In the genomic region with DNA sequence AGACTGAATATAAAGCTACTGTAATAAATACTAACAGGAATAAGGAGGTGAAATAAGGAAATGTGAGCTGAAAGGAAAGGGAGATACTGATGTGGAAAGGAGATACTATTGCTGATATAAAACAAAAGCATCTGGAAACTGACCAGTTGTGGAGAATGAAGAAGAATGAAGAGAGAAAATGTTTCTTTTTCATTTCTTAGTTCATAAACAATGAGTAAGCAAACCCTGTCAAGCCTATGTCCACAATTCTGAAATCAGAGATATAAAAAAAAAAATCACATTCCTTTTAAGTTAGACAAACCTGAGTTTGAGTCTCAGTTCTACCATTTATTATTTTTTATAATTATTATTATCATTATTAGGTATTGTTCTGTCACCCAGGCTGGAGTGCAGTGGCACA, we compare ENCODE assay signal across 23 cellular contexts.
DNase-seq lines count a peak whose midpoint lies in the region; ATAC-seq and TF ChIP-seq lines count a peak whose summit lies in the region.
"Had no signal": no experiment of that assay in that cellular context is flagged by ENCODE, and none has a peak within 500 bp of the region (broad histone marks: within the 10 kb centered on the region; RNA-seq: fewer than 3 reads in every experiment).

No MANE protein-coding gene starts in this region.

- H2BK5ac ChIP-seq in mesendoderm (ENCODE audit: low read length) = no peak overlapping the region

- H3K9ac ChIP-seq in mesendoderm (ENCODE audit: low read length) = no peak overlapping the region

- no peak overlapping the region for H4K5ac ChIP-seq in mesendoderm (ENCODE audit: low read length)

- H2BK120ac ChIP-seq in mesendoderm (ENCODE audit: low read depth, low read length) = no peak overlapping the region

- no peak overlapping the region for H3K56ac ChIP-seq in mesendoderm (ENCODE audit: low read length)

- intact Hi-C loops in Panc1 (cut with micrococcal nuclease; ENCODE audit: unreplicated experiment) (no loop called here), tibial artery (cut with DNase I; ENCODE audit: low total_unique reads) (no loop called here), aorta (cut with DNase I) (no loop called here)

- CTCF ChIA-PET in Panc1 (lab: Charles Lee) = interaction anchor here (0.7 kb wide), 1 partner anchor 21 kb away, joined by 5 read pairs; no protein-coding TSS in a partner anchor

- H3K79me2 ChIP-seq in mesendoderm (ENCODE audit: control insufficient read depth, insufficient read depth, low read length) = no peaks in the 10 kb centered on the region

- no peak overlapping the region for H3K23ac ChIP-seq in mesendoderm (ENCODE audit: low read length)

- H3K4ac ChIP-seq in mesendoderm (ENCODE audit: low read depth, low read length) = no peak overlapping the region

- no peak overlapping the region for H2AK5ac ChIP-seq in mesendoderm (ENCODE audit: low read length)

- H3K9me3 ChIP-seq in Panc1 (ENCODE audit: control insufficient read depth, insufficient read depth, low read depth, low read length) (peaks cover 30% of the 10 kb centered on the region), tibial artery (no peaks in the 10 kb centered on the region), aorta (ENCODE audit: control insufficient read depth, low read length) (no peaks in the 10 kb centered on the region)
- H3K9me3 ChIP-seq: esophagus muscularis mucosa, sigmoid colon, upper lobe of left lung had no signal

- ATAC-seq in Panc1 = no peak
- no peak for ATAC-seq in aorta (ENCODE audit: low FRiP score)
- ATAC-seq: left lobe of liver, Right ventricle myocardium inferior had no signal

- H3K27me3 ChIP-seq in Panc1 (ENCODE audit: control insufficient read depth, insufficient read depth, low read length) (no peaks in the 10 kb centered on the region), mesendoderm (ENCODE audit: insufficient read depth, low read length, poor library complexity) (no peaks in the 10 kb centered on the region), tibial artery (no peaks in the 10 kb centered on the region), aorta (ENCODE audit: control insufficient read depth in 1 of 2, insufficient read depth in 2 of 2, low read length in 1 of 2) (no peaks in the 10 kb centered on the region)
- H3K27me3 ChIP-seq: esophagus muscularis mucosa, sigmoid colon, upper lobe of left lung had no signal

- H2BK15ac ChIP-seq in mesendoderm (replicated peaks; ENCODE audit: low read depth) = no peak overlapping the region

- TF ChIP-seq CTCF in Panc1 (IDR thresholded peaks at IDR 0.05) (no peak), epithelial cell of esophagus (IDR thresholded peaks at IDR 0.05; ENCODE audit: insufficient read depth, low read depth, low read length, missing control alignments) (no peak), tibial artery (IDR thresholded peaks at IDR 0.05) (no peak)

- no peak overlapping the region for H4K8ac ChIP-seq in mesendoderm (ENCODE audit: low read depth, low read length)

- in situ Hi-C loops in Panc1 (cut with HindIII; ENCODE audit: low pct_unique_long_range_greater_than_20kb, low sequenced_read_pairs) = no loop called here

- no peak overlapping the region for H3K4me3 ChIP-seq in Panc1 (ENCODE audit: low read depth in 2 of 2, low read length in 2 of 2)
- H3K4me3 ChIP-seq in epithelial cell of esophagus (ENCODE audit: low read length) = no peak overlapping the region
- no peak overlapping the region for H3K4me3 ChIP-seq in mesendoderm (ENCODE audit: low read length)
- H3K4me3 ChIP-seq in tibial artery = no peak overlapping the region
- H3K4me3 ChIP-seq in aorta (ENCODE audit: low read length in 2 of 2) = no peak overlapping the region
- H3K4me3 ChIP-seq: esophagus muscularis mucosa, sigmoid colon, upper lobe of left lung had no signal

- H3K36me3 ChIP-seq in Panc1 (ENCODE audit: control insufficient read depth, insufficient read depth, low read length) (no peaks in the 10 kb centered on the region), mesendoderm (ENCODE audit: control insufficient read depth, insufficient read depth, low read length) (no peaks in the 10 kb centered on the region), tibial artery (no peaks in the 10 kb centered on the region), aorta (ENCODE audit: control insufficient read depth in 1 of 2, insufficient read depth in 2 of 2, low read length in 1 of 2) (no peaks in the 10 kb centered on the region)
- H3K36me3 ChIP-seq: esophagus muscularis mucosa, sigmoid colon, upper lobe of left lung had no signal

- no TSS peak for BruUV-seq in Panc1 (replicated peaks; lab: Mats Ljungman, UMichigan)

- H3K4me1 ChIP-seq in Panc1 (ENCODE audit: control insufficient read depth, insufficient read depth, low read length) (peaks cover 41% of the 10 kb centered on the region), mesendoderm (ENCODE audit: control insufficient read depth, low read depth, low read length) (peaks cover 8% of the 10 kb centered on the region), tibial artery (peaks cover 0 to 15% (median 3%) of the 10 kb centered on the region in 4 donors), aorta (ENCODE audit: control insufficient read depth in 1 of 2, insufficient read depth in 2 of 2, low read length in 2 of 2) (no peaks in the 10 kb centered on the region)
- H3K4me1 ChIP-seq: sigmoid colon, upper lobe of left lung had no signal

- H3K4me2 ChIP-seq in mesendoderm (ENCODE audit: low read length) = no peak overlapping the region

- POLR2A ChIA-PET in Panc1 (lab: Charles Lee) = no interaction called here

- H3K27ac ChIP-seq in Panc1 (ENCODE audit: low read length) (0 out of 2 replicates have a peak overlapping the region, but pooled peaks have one; percentile 18), mesendoderm (ENCODE audit: low read depth, low read length) (no peak overlapping the region), tibial artery (no peak overlapping the region), aorta (ENCODE audit: low read depth in 1 of 2, low read length in 2 of 2) (no peak overlapping the region)
- H3K27ac ChIP-seq: esophagus muscularis mucosa, sigmoid colon, upper lobe of left lung had no signal

- DNase-seq in EH (ENCODE audit: low read depth) (peak; percentile 70), Panc1 (ENCODE audit: low read depth, low spot score) (no peak), epithelial cell of esophagus (ENCODE audit: low read depth) (peak; percentile 13), mesendoderm (no peak), tibial artery (no peak), activated gamma-delta T cell treated with Interleukin-2 at 50 U/mL for 16 hours (no peak), iPS-NIHi11 (ENCODE audit: low spot score) (no peak), aorta (no peak)
- DNase-seq: activated naive CD4-positive, alpha-beta T cell treated with anti-CD3 and anti-CD28 coated beads for 36 hours; activated T-cell treated with anti-CD3 and anti-CD28 coated beads, Interleukin-2, amount 50 U/mL, for 24 hours; anterior cingulate cortex; cerebellar nuclear complex; head of caudate nucleus; KG1; MV-4-11; NCI-H1694 treated with DMSO at 0.1 percent for 48 hours; NCI-H2171 treated with DMSO at 0.1 percent for 48 hours; NCI-H69; sigmoid colon; upper lobe of left lung had no signal

- no peaks in the 10 kb centered on the region for H3K79me1 ChIP-seq in mesendoderm (ENCODE audit: low read length)

- peak overlapping the region; percentile 80 for H3K18ac ChIP-seq in mesendoderm (ENCODE audit: low read length)

Comparison
In these comparisons a context has a peak if more than half of its experiments do, and no peak if none do; other contexts are left out.
1. DNase-seq: peak in EH (single experiment) and epithelial cell of esophagus (single experiment); none in Panc1 (single experiment), mesendoderm (single experiment), tibial artery (0 of 2), activated gamma-delta T cell treated with Interleukin-2 at 50 U/mL for 16 hours (single experiment), iPS-NIHi11 (single experiment) and aorta (0 of 2).